14 cellular contexts compared by ENCODE assay signal in genomic region chr14:89337161-89337560, GRCh38.
DNase-seq lines count a peak whose midpoint lies in the region; ATAC-seq and TF ChIP-seq lines count a peak whose summit lies in the region.
"Had no signal": no experiment of that assay in that cellular context is flagged by ENCODE, and none has a peak within 500 bp of the region (broad histone marks: within the 10 kb centered on the region; RNA-seq: fewer than 3 reads in every experiment).

No MANE protein-coding gene starts in this region.

- WGBS in hepatocyte (ENCODE audit: low lambda C conversion rate, missing lambda C conversion rate), result 66% methylated on average over 7 of the region's 7 CpGs

- no peaks in the 10 kb centered on the region for H4K20me1 ChIP-seq in hepatocyte (ENCODE audit: insufficient read depth, poor library complexity, severe bottlenecking)

- no peaks in the 10 kb centered on the region for H3K36me3 ChIP-seq in HAP-1 (replicated peaks)
- no peaks in the 10 kb centered on the region for H3K36me3 ChIP-seq in hepatocyte (replicated peaks; ENCODE audit: insufficient read depth, low read depth)
- H3K36me3 ChIP-seq: MG63 had no signal

- TF ChIP-seq CTCF in WTC11 (IDR thresholded peaks at IDR 0.05) (no peak), hepatocyte (IDR thresholded peaks at IDR 0.05; ENCODE audit: poor library complexity) (no peak)

- DNase-seq in HAP-1 (ENCODE audit: low spot score in 2 of 2), result peak; percentile 89 to 97
- no peak for DNase-seq in WTC11 (ENCODE audit: low spot score)
- DNase-seq in hepatocyte (ENCODE audit: low spot score), result no peak
- DNase-seq in NCI-H2196 (lab: John Stamatoyannopoulos, UW; ENCODE audit: unreplicated experiment), result no peak
- no peak for DNase-seq in cerebellar nuclear complex (lab: John Stamatoyannopoulos, UW)
- DNase-seq: activated CD4-positive, alpha-beta memory T cell treated with anti-CD3 and anti-CD28 coated beads, Interleukin-2, amount 10 ng/mL, durations not matched to agents 7 days and 5 days; anterior cingulate cortex; DMS153; hippocampal formation; kidney glomerular epithelial cell; MG63; NCI-H2029 treated with DMSO at 0.1 percent for 48 hours had no signal

- no peak for ATAC-seq in WTC11
- no peak for ATAC-seq in stimulated activated memory B cell treated with anti-CD40 and anti-IgM and Interleukin-4, amounts not matched to agents 10 μg/mL and 1 μg/mL and 100 μg/mL, for 72 hours
- no peak for ATAC-seq in GM19452 (IDR thresholded peaks at IDR 0.05; ENCODE audit: unreplicated experiment)

- H3K9me3 ChIP-seq in HAP-1, result no peaks in the 10 kb centered on the region
- no peaks in the 10 kb centered on the region for H3K9me3 ChIP-seq in hepatocyte (ENCODE audit: low read depth)
- H3K9me3 ChIP-seq: MG63 had no signal

- H3K27me3 Mint-ChIP-seq in WTC11 (ENCODE audit: low read depth), result no peaks in the 10 kb centered on the region
- no peaks in the 10 kb centered on the region for H3K27me3 Mint-ChIP-seq in stimulated activated memory B cell treated with anti-CD40 and anti-IgM and Interleukin-4, amounts not matched to agents 10 μg/mL and 1 μg/mL and 100 μg/mL, for 72 hours
- H3K27me3 Mint-ChIP-seq: activated CD4-positive, alpha-beta memory T cell treated with anti-CD3 and anti-CD28 coated beads, Interleukin-2, amount 10 ng/mL, durations not matched to agents 7 days and 5 days had no signal

- H3K4me3 ChIP-seq in HAP-1 (no peak overlapping the region), hepatocyte (no peak overlapping the region)
- H3K4me3 ChIP-seq: MG63 had no signal

- peaks cover 34% of the 10 kb centered on the region for H3K4me1 ChIP-seq in HAP-1
- peaks cover 36% of the 10 kb centered on the region for H3K4me1 ChIP-seq in hepatocyte (ENCODE audit: insufficient read depth)

- H3K27ac ChIP-seq in hepatocyte, result peak overlapping the region; percentile 54

- CTCF ChIA-PET in WTC11 (lab: Charles Lee), result interaction anchor here (0.6 kb wide), 1 partner anchor 83 kb away, joined by 3 read pairs; no protein-coding TSS in a partner anchor

- H2AFZ ChIP-seq in hepatocyte, result no peak overlapping the region

- H3K27me3 ChIP-seq in HAP-1 (ENCODE audit: low read depth) (no peaks in the 10 kb centered on the region), hepatocyte (no peaks in the 10 kb centered on the region)
- H3K27me3 ChIP-seq: MG63 had no signal

- POLR2A ChIA-PET in WTC11 (lab: Charles Lee), result interaction anchor here (1.3 kb wide), 1 partner anchor 22 kb away, joined by 3 read pairs; no protein-coding TSS in a partner anchor

- H3K4me1 Mint-ChIP-seq in WTC11, result peaks cover 71% of the 10 kb centered on the region
- H3K4me1 Mint-ChIP-seq in stimulated activated memory B cell treated with anti-CD40 and anti-IgM and Interleukin-4, amounts not matched to agents 10 μg/mL and 1 μg/mL and 100 μg/mL, for 72 hours, result peaks cover 70% of the 10 kb centered on the region

- peak overlapping the region; percentile 94 for H3K27ac Mint-ChIP-seq in WTC11
- peak overlapping the region; percentile 67 for H3K27ac Mint-ChIP-seq in stimulated activated memory B cell treated with anti-CD40 and anti-IgM and Interleukin-4, amounts not matched to agents 10 μg/mL and 1 μg/mL and 100 μg/mL, for 72 hours
- H3K27ac Mint-ChIP-seq: activated CD4-positive, alpha-beta memory T cell treated with anti-CD3 and anti-CD28 coated beads, Interleukin-2, amount 10 ng/mL, durations not matched to agents 7 days and 5 days had no signal

- H3K79me2 ChIP-seq in hepatocyte, result peaks cover 35% of the 10 kb centered on the region

- in situ Hi-C loops in HAP-1 (cut with MboI; ENCODE audit: low sequenced_read_pairs), result no loop called here

- H3K4me3 Mint-ChIP-seq in WTC11, result no peak overlapping the region
- no peak overlapping the region for H3K4me3 Mint-ChIP-seq in stimulated activated memory B cell treated with anti-CD40 and anti-IgM and Interleukin-4, amounts not matched to agents 10 μg/mL and 1 μg/mL and 100 μg/mL, for 72 hours
- H3K4me3 Mint-ChIP-seq: activated CD4-positive, alpha-beta memory T cell treated with anti-CD3 and anti-CD28 coated beads, Interleukin-2, amount 10 ng/mL, durations not matched to agents 7 days and 5 days had no signal

- H3K9me2 ChIP-seq in hepatocyte (replicated peaks; ENCODE audit: insufficient read depth), result no peaks in the 10 kb centered on the region

- no peaks in the 10 kb centered on the region for H3K9me3 Mint-ChIP-seq in WTC11
- peaks cover 6% of the 10 kb centered on the region for H3K9me3 Mint-ChIP-seq in stimulated activated memory B cell treated with anti-CD40 and anti-IgM and Interleukin-4, amounts not matched to agents 10 μg/mL and 1 μg/mL and 100 μg/mL, for 72 hours
- H3K9me3 Mint-ChIP-seq: activated CD4-positive, alpha-beta memory T cell treated with anti-CD3 and anti-CD28 coated beads, Interleukin-2, amount 10 ng/mL, durations not matched to agents 7 days and 5 days had no signal

- no peak overlapping the region for H3K4me2 ChIP-seq in hepatocyte

- peaks cover 6% of the 10 kb centered on the region for H3K36me3 Mint-ChIP-seq in WTC11
- peaks cover 41% of the 10 kb centered on the region for H3K36me3 Mint-ChIP-seq in stimulated activated memory B cell treated with anti-CD40 and anti-IgM and Interleukin-4, amounts not matched to agents 10 μg/mL and 1 μg/mL and 100 μg/mL, for 72 hours

TF ChIP-seq in WTC11, 78 proteins besides CTCF, POLR2A, EP300 and RAD21 (continues in another document):
- TF ChIP-seq ARID4B (CRISPR knock-in tag; IDR thresholded peaks at IDR 0.05; ENCODE audit: borderline replicate concordance) (no peak), IRF1 (CRISPR knock-in tag; IDR thresholded peaks at IDR 0.05) (no peak), HMGXB4 (CRISPR knock-in tag; IDR thresholded peaks at IDR 0.05) (no peak), NFATC4 (CRISPR knock-in tag; IDR thresholded peaks at IDR 0.05) (no peak), KAT7 (CRISPR knock-in tag; IDR thresholded peaks at IDR 0.05; ENCODE audit: borderline replicate concordance) (no peak), MXD4 (CRISPR knock-in tag; IDR thresholded peaks at IDR 0.05; ENCODE audit: borderline replicate concordance) (no peak)

Comparison
In these comparisons a context has a peak if more than half of its experiments do, and no peak if none do; other contexts are left out.
1. DNase-seq: peak in HAP-1 (2 of 2); none in WTC11 (single experiment), hepatocyte (single experiment), NCI-H2196 (single experiment) and cerebellar nuclear complex (0 of 2).